Comparison of ENCODE assay signal across 19 cellular contexts in genomic region chr11:434496-434895, GRCh38. TPM values are rescaled to one million over a fixed set of nuclear protein-coding genes. Genes with fewer than 3 reads are reported as not detected.
A peak's percentile ranks its signal among the peaks of the same experiment; 100 is the strongest.
DNase-seq lines count a peak whose midpoint lies in the region; ATAC-seq and TF ChIP-seq lines count a peak whose summit lies in the region.
"Had no signal": no experiment of that assay in that cellular context is flagged by ENCODE, and none has a peak within 500 bp of the region (broad histone marks: within the 10 kb centered on the region; RNA-seq: fewer than 3 reads in every experiment).

No MANE protein-coding gene starts in this region.

- H4K20me1 ChIP-seq in SK-N-SH (ENCODE audit: insufficient read depth) = no peaks in the 10 kb centered on the region

- H3K79me2 ChIP-seq in SK-N-SH (ENCODE audit: insufficient read depth) = no peaks in the 10 kb centered on the region

- 55% methylated on average over 10 of the region's 16 CpGs for WGBS in SK-N-SH (ENCODE audit: low lambda C conversion rate)

- H3K9me3 ChIP-seq in SK-N-SH (no peaks in the 10 kb centered on the region), right atrium auricular region (no peaks in the 10 kb centered on the region), RWPE2 (ENCODE audit: severe bottlenecking) (no peaks in the 10 kb centered on the region), lower lobe of right lung (no peaks in the 10 kb centered on the region)

- H3K4me1 ChIP-seq in SK-N-SH (ENCODE audit: control insufficient read depth in 1 of 2, insufficient read depth in 2 of 2, low read depth in 1 of 2, low read length in 1 of 2) (no peaks in the 10 kb centered on the region; a peak in 1 of 4 replicates), right atrium auricular region (no peaks in the 10 kb centered on the region), RWPE2 (ENCODE audit: insufficient read depth, poor library complexity, severe bottlenecking) (no peaks in the 10 kb centered on the region), lower lobe of right lung (no peaks in the 10 kb centered on the region)
- H3K4me1 ChIP-seq: Caco-2 had no signal

- H3K4me2 ChIP-seq in SK-N-SH = no peak overlapping the region
- H3K4me2 ChIP-seq: A549, GM23338 had no signal

- TF ChIP-seq EP300 in SK-N-SH (IDR thresholded peaks at IDR 0.05; ENCODE audit: borderline replicate concordance in 1 of 2, low read depth in 1 of 2, low read length in 1 of 2) = no peak

- H3K27me3 ChIP-seq in SK-N-SH (ENCODE audit: insufficient read depth) (peaks cover 12% of the 10 kb centered on the region; the same call in 1 of the 2 replicates), right atrium auricular region (no peaks in the 10 kb centered on the region), RWPE2 (ENCODE audit: insufficient read depth, poor library complexity, severe bottlenecking) (no peaks in the 10 kb centered on the region), lower lobe of right lung (ENCODE audit: low read depth) (no peaks in the 10 kb centered on the region)

- H3K4me3 ChIP-seq in SK-N-SH (ENCODE audit: low read depth in 2 of 2, low read length in 1 of 2) = no peak overlapping the region
- no peak overlapping the region for H3K4me3 ChIP-seq in right atrium auricular region
- H3K4me3 ChIP-seq in RWPE2 (ENCODE audit: severe bottlenecking) = no peak overlapping the region
- no peak overlapping the region for H3K4me3 ChIP-seq in lower lobe of right lung
- H3K4me3 ChIP-seq: A549, GM23338 had no signal

- TF ChIP-seq CTCF in SK-N-SH (IDR thresholded peaks at IDR 0.05) = no peak
- TF ChIP-seq CTCF in right atrium auricular region (IDR thresholded peaks at IDR 0.05) = no peak
- no peak for TF ChIP-seq CTCF in RWPE2 (IDR thresholded peaks at IDR 0.05; ENCODE audit: poor library complexity, severe bottlenecking)
- no peak for TF ChIP-seq CTCF in lower lobe of right lung (IDR thresholded peaks at IDR 0.05)

- H3K36me3 ChIP-seq in SK-N-SH (replicated peaks in 1 of 2; ENCODE audit: control insufficient read depth in 1 of 2, insufficient read depth in 2 of 2, low read length in 1 of 2) (no peaks in the 10 kb centered on the region), right atrium auricular region (no peaks in the 10 kb centered on the region), RWPE2 (ENCODE audit: low read depth) (no peaks in the 10 kb centered on the region), lower lobe of right lung (no peaks in the 10 kb centered on the region)

- H2AFZ ChIP-seq in SK-N-SH (ENCODE audit: low read depth) = no peak overlapping the region
- H2AFZ ChIP-seq: GM23338 had no signal

- H3F3A ChIP-seq in SK-N-SH (replicated peaks; ENCODE audit: insufficient read depth) = no peaks in the 10 kb centered on the region

- intact Hi-C loops in left ventricle myocardium superior (cut with micrococcal nuclease) (no loop called here), lower lobe of right lung (cut with DNase I) (no loop called here)

- CTCF ChIA-PET in SK-N-SH (lab: Yijun Ruan, JAX) = interaction anchor here (0.6 to 1.0 kb wide), 2 partner anchors 9 to 483 kb away, joined by 3 read pairs; no protein-coding TSS in a partner anchor

- DNase-seq in SK-N-SH = peak; percentile 33
- peak; percentile 15 for DNase-seq in left ventricle myocardium superior
- no peak for DNase-seq in right atrium auricular region (ENCODE audit: low spot score)
- peak; percentile 44 for DNase-seq in RWPE2 (ENCODE audit: low spot score)
- peak; percentile 35 for DNase-seq in lower lobe of right lung
- no peak for DNase-seq in left lobe of liver (ENCODE audit: low spot score)
- DNase-seq: AML-193; Caco-2; CD4-positive, alpha-beta T cell; HCEC 1CT had no signal

- H3K27ac ChIP-seq in SK-N-SH (ENCODE audit: low read depth in 2 of 2, low read length in 1 of 2) (no peak overlapping the region), right atrium auricular region (no peak overlapping the region), RWPE2 (ENCODE audit: poor library complexity, severe bottlenecking) (no peak overlapping the region), lower lobe of right lung (no peak overlapping the region)
- H3K27ac ChIP-seq: 22Rv1, A549, C4-2B, HL-60 had no signal

- POLR2A ChIA-PET in SK-N-SH (lab: Yijun Ruan, JAX) = no interaction called here

- no peaks in the 10 kb centered on the region for H3K9me2 ChIP-seq in SK-N-SH

- no peak for TF ChIP-seq RAD21 in SK-N-SH (IDR thresholded peaks at IDR 0.05; ENCODE audit: low read length)

- ATAC-seq in SK-N-SH treated with all-trans-retinoic acid at 6 μM for 48 hours (no peak; the same call in 2 of the 3 replicates), left ventricle myocardium superior (no peak), RWPE2 (ENCODE audit: low read depth) (no peak), lower lobe of right lung (no peak), HG03469 (IDR thresholded peaks at IDR 0.05; ENCODE audit: unreplicated experiment) (no peak), left lobe of liver (no peak)
- ATAC-seq: GM23338 had no signal

- no peak overlapping the region for H3K9ac ChIP-seq in SK-N-SH

TF ChIP-seq in SK-N-SH, 30 proteins besides CTCF, POLR2A, EP300 and RAD21:
- no peak for TF ChIP-seq NFIC (IDR thresholded peaks at IDR 0.05; ENCODE audit: borderline replicate concordance)
- TF ChIP-seq CHD2 (IDR thresholded peaks at IDR 0.05; ENCODE audit: low read length, partially characterized antibody) = no peak
- TF ChIP-seq YY1 (IDR thresholded peaks at IDR 0.05; ENCODE audit: low read depth) = no peak
- TF ChIP-seq POLR2AphosphoS5 (IDR thresholded peaks at IDR 0.05; ENCODE audit: low read depth, low read length) = no peak
- no peak for TF ChIP-seq RCOR1 (IDR thresholded peaks at IDR 0.05; ENCODE audit: low read length)
- no peak for TF ChIP-seq JUND (IDR thresholded peaks at IDR 0.05)
TF ChIP-seq in SK-N-SH: peak in this region for 0.

TF ChIP-seq in SK-N-SH treated with all-trans-retinoic acid at 6 μM for 48 hours, 23 proteins besides CTCF, POLR2A, EP300 and RAD21:
- TF ChIP-seq TOX (CRISPR knock-in tag; IDR thresholded peaks at IDR 0.05; ENCODE audit: borderline replicate concordance) (no peak), BACH2 (CRISPR knock-in tag; IDR thresholded peaks at IDR 0.05; ENCODE audit: borderline replicate concordance) (no peak), ZNF8 (CRISPR knock-in tag; IDR thresholded peaks at IDR 0.05) (no peak), ZNF565 (CRISPR knock-in tag; conservative IDR thresholded peaks at IDR 0.05; ENCODE audit: low read depth) (no peak), POU6F1 (CRISPR knock-in tag; IDR thresholded peaks at IDR 0.05; ENCODE audit: borderline replicate concordance, low read depth) (no peak), SNAI2 (CRISPR knock-in tag; IDR thresholded peaks at IDR 0.05) (no peak)
TF ChIP-seq in SK-N-SH treated with all-trans-retinoic acid at 6 μM for 48 hours: peak in this region for 0.

RNA-seq across cellular contexts. Expression of gene ANO9, which starts 7.3 kb away (rescaled TPM):
- 0.06 and 0.12 TPM in 2 replicates for polyA plus RNA-seq in SK-N-SH (2012; rRNA removed)
- 0.03 TPM in 2 replicates for polyA plus RNA-seq in SK-N-SH (2012; cell fraction: cytosol; rRNA removed)
- 1.0 TPM in 2 replicates for polyA plus RNA-seq in SK-N-SH (2012; cell fraction: nucleus; rRNA removed)
- total RNA-seq in left ventricle myocardium superior (1.3 TPM), right atrium auricular region (under 1 TPM; 0.11 to 0.75 TPM), lower lobe of right lung (21.6 TPM), left lobe of liver (0.83 TPM)
- total RNA-seq: HT1080 had no signal
- polyA plus RNA-seq: BJ had no signal

RNA-seq across cellular contexts. Expression of gene PTDSS2, which starts 15.6 kb away (rescaled TPM):
- polyA plus RNA-seq in SK-N-SH (2012; rRNA removed) = 25.6 and 28.6 TPM in 2 replicates
- 10.9 and 14.9 TPM in 2 replicates for polyA plus RNA-seq in SK-N-SH (2012; cell fraction: cytosol; rRNA removed)
- polyA plus RNA-seq in SK-N-SH (2012; cell fraction: nucleus; rRNA removed) = 130 and 148 TPM in 2 replicates
- total RNA-seq in left ventricle myocardium superior (31.8 TPM), right atrium auricular region (10 to 100 TPM; 26.8 to 32.5 TPM), lower lobe of right lung (32.9 TPM), left lobe of liver (10.2 TPM)

RNA-seq across cellular contexts. Expression of gene SIGIRR, which starts 19.7 kb away (rescaled TPM):
- 22.4 and 32.5 TPM in 2 replicates for polyA plus RNA-seq in SK-N-SH (2012; rRNA removed)
- 12.3 and 16.4 TPM in 2 replicates for polyA plus RNA-seq in SK-N-SH (2012; cell fraction: cytosol; rRNA removed)
- polyA plus RNA-seq in SK-N-SH (2012; cell fraction: nucleus; rRNA removed) = 45.1 and 92.0 TPM in 2 replicates
- total RNA-seq in left ventricle myocardium superior = 47.5 TPM
- total RNA-seq in right atrium auricular region = 10 to 100 TPM; 26.6 to 33.3 TPM
- 91.8 TPM for total RNA-seq in lower lobe of right lung
- total RNA-seq in left lobe of liver = 96.2 TPM

RNA-seq across cellular contexts. Expression of gene PKP3, which starts 40.5 kb away (rescaled TPM):
- polyA plus RNA-seq in SK-N-SH (2012; rRNA removed) = 1.4 and 2.4 TPM in 2 replicates
- polyA plus RNA-seq in SK-N-SH (2012; cell fraction: cytosol; rRNA removed) = 0.59 and 0.98 TPM in 2 replicates
- 4.2 and 5.2 TPM in 2 replicates for polyA plus RNA-seq in SK-N-SH (2012; cell fraction: nucleus; rRNA removed)
- 0.84 TPM for total RNA-seq in left ventricle myocardium superior
- total RNA-seq in right atrium auricular region = 1 to 10 TPM in 1 of 2 donors, under 1 TPM in 1; 0.43 to 1.0 TPM
- total RNA-seq in lower lobe of right lung = 23.1 TPM
- total RNA-seq in left lobe of liver = 1.2 TPM

Comparison
In these comparisons a context has a peak if more than half of its experiments do, and no peak if none do; other contexts are left out.
1. DNase-seq: peak in SK-N-SH (single experiment), left ventricle myocardium superior (single experiment), RWPE2 (single experiment) and lower lobe of right lung (single experiment); none in right atrium auricular region (single experiment) and left lobe of liver (single experiment).